8 cellular contexts compared by ENCODE assay signal in genomic region chr2:9003616-9004337, GRCh38. TPM values are rescaled to one million over a fixed set of nuclear protein-coding genes. Genes with fewer than 3 reads are reported as not detected.
DNase-seq lines count a peak whose midpoint lies in the region; ATAC-seq, FAIRE-seq and TF ChIP-seq lines count a peak whose summit lies in the region.

MBOAT2 (minus strand) TSS chr2:9003684; CDS start chr2:9003614, 70 bp downstream.

- TF ChIP-seq CTCF in AG09319 (IDR thresholded peaks at IDR 0.05; ENCODE audit: low read depth, low read length) (no peak), HepG2 (CRISPR knock-in tag; IDR thresholded peaks at IDR 0.05) (no peak)

- H3K4me3 ChIP-seq in HepG2 (replicated peaks in 1 of 3; ENCODE audit: insufficient read depth in 1 of 3, low read depth in 2 of 3, low read length in 3 of 3) = peak within 1 kb of the TSS in 1 of 3 experiments; percentile 49; a peak in 1 of 6 replicates

- no peaks in the 10 kb centered on the region for H3K79me2 ChIP-seq in HepG2 (ENCODE audit: insufficient read depth, low read length)

- H2AFZ ChIP-seq in HepG2 (ENCODE audit: low read length) = no peak within 1 kb of the TSS

- in situ Hi-C loops in HepG2 (cut with HindIII; ENCODE audit: extremely low pct_ligation_motif_present, low pct_unique_long_range_greater_than_20kb) = no loop called here

- H3K9ac ChIP-seq in HepG2 (ENCODE audit: insufficient read depth, low read depth, low read length) = no peak within 1 kb of the TSS

- no peaks in the 10 kb centered on the region for H3K4me1 ChIP-seq in HepG2 (ENCODE audit: insufficient read depth, low read length)

- FAIRE-seq in HepG2 (lab: Jason Lieb, UNC) = no peak

- POLR2A ChIA-PET in HepG2 (lab: Yijun Ruan, JAX) = no interaction called here

- TF ChIP-seq RAD21 in HepG2 (CRISPR knock-in tag; IDR thresholded peaks at IDR 0.05) = no peak

- no peak for TF ChIP-seq POLR2A in HepG2 (IDR thresholded peaks at IDR 0.05; ENCODE audit: insufficient read depth in 1 of 2, low read depth in 2 of 2, low read length in 2 of 2)

- ATAC-seq in GM19035 (IDR thresholded peaks at IDR 0.05; ENCODE audit: unreplicated experiment) = peak; percentile 93
- peak; percentile 89 for ATAC-seq in HG03280 (IDR thresholded peaks at IDR 0.05; ENCODE audit: unreplicated experiment)
- peak; percentile 92 for ATAC-seq in HepG2

- CTCF ChIA-PET in HepG2 (lab: Yijun Ruan, JAX; ENCODE audit: low intra/inter-chr PET ratio, low total read pairs) = no interaction called here

- no peaks in the 10 kb centered on the region for H3K36me3 ChIP-seq in HepG2 (replicated peaks in 1 of 2; ENCODE audit: control insufficient read depth in 1 of 2, insufficient read depth in 2 of 2, low read length in 2 of 2)

- H3K9me3 ChIP-seq in HepG2 (ENCODE audit: low read length) = no peaks in the 10 kb centered on the region

- H4K20me1 ChIP-seq in HepG2 (ENCODE audit: insufficient read depth, low read length) = no peaks in the 10 kb centered on the region

- WGBS in HepG2 (ENCODE audit: low lambda C conversion rate) = 23% methylated on average over 37 of the region's 104 CpGs

- DNase-seq in AG09319 (ENCODE audit: extremely low read depth, low read depth) = peak; percentile 78
- peak; percentile 89 for DNase-seq in NCI-H510A (lab: John Stamatoyannopoulos, UW)
- DNase-seq in activated CD4-positive, alpha-beta T cell treated with anti-CD3 and anti-CD28 coated beads, Interleukin-2, amount 50 U/mL, for 24 hours (ENCODE audit: low read depth in 1 of 2, low spot score in 1 of 2) = peak; percentile 31 to 43
- DNase-seq in dermis blood vessel endothelial cell = peak; percentile 90
- DNase-seq in HepG2 (ENCODE audit: low spot score) = no peak
- DNase-seq in stimulated activated CD4-positive, alpha-beta T cell treated with anti-CD3 and anti-CD28 coated beads, Interleukin-2, amount 100 ng/mL, for 24 hours = peak; percentile 78 to 82

- TF ChIP-seq EP300 in HepG2 (IDR thresholded peaks at IDR 0.05; ENCODE audit: low read depth in 2 of 2, low read length in 2 of 2) = no peak
- TF ChIP-seq EP300 in HepG2 (CRISPR knock-in tag; IDR thresholded peaks at IDR 0.05; ENCODE audit: borderline replicate concordance) = no peak

- H3K27ac ChIP-seq in HepG2 (ENCODE audit: extremely low read length, insufficient read depth, low read length) = no peak within 1 kb of the TSS

- H3K27me3 ChIP-seq in HepG2 (ENCODE audit: control insufficient read depth in 1 of 2, insufficient read depth in 2 of 2, low read length in 2 of 2) = peaks cover 0 to 42% of the 10 kb centered on the region in 2 experiments; a peak in 4 of 5 replicates

- no TSS peak for BruUV-seq in HepG2 (replicated peaks; lab: Mats Ljungman, UMichigan)

- H3K4me2 ChIP-seq in HepG2 (ENCODE audit: low read depth, low read length) = peak within 1 kb of the TSS; percentile 60

- intact Hi-C loops in HepG2 (cut with micrococcal nuclease; ENCODE audit: unreplicated experiment) = no loop called here

TF ChIP-seq in HepG2, 621 proteins besides CTCF, POLR2A, EP300 and RAD21 (continues in another document):
- TF ChIP-seq YY1 (IDR thresholded peaks at IDR 0.05; ENCODE audit: insufficient read depth, insufficient replicate concordance, low read depth, low read length) (no peak), ZNF589 (CRISPR knock-in tag; conservative IDR thresholded peaks at IDR 0.05) (no peak), PREB (CRISPR knock-in tag; IDR thresholded peaks at IDR 0.05) (no peak), ARNT (IDR thresholded peaks at IDR 0.05) (no peak), MAX (IDR thresholded peaks at IDR 0.05) (peak; percentile 75), ZMYM4 (CRISPR knock-in tag; IDR thresholded peaks at IDR 0.05) (0 out of 2 replicates have a peak, but pooled peaks have one; percentile 16), TFDP1 (CRISPR knock-in tag; IDR thresholded peaks at IDR 0.05; ENCODE audit: borderline replicate concordance) (peak; percentile 66; the same call in 1 of the 2 replicates), ZNF777 (CRISPR knock-in tag; IDR thresholded peaks at IDR 0.05) (peak; percentile 61; the same call in 1 of the 2 replicates), ISX (CRISPR knock-in tag; conservative IDR thresholded peaks at IDR 0.05) (no peak), ZNF616 (CRISPR knock-in tag; IDR thresholded peaks at IDR 0.05; ENCODE audit: low read depth) (no peak), MLLT10 (CRISPR knock-in tag; IDR thresholded peaks at IDR 0.05) (no peak), YEATS2 (CRISPR knock-in tag; IDR thresholded peaks at IDR 0.05; ENCODE audit: borderline replicate concordance) (no peak), ZNF3 (CRISPR knock-in tag; IDR thresholded peaks at IDR 0.05) (no peak), KMT2B (CRISPR knock-in tag; IDR thresholded peaks at IDR 0.05) (no peak), PITX1 (CRISPR knock-in tag; IDR thresholded peaks at IDR 0.05) (no peak), ZNF383 (CRISPR knock-in tag; IDR thresholded peaks at IDR 0.05; ENCODE audit: borderline replicate concordance) (no peak), NCOR1 (IDR thresholded peaks at IDR 0.05; ENCODE audit: borderline replicate concordance, low read length) (no peak)

RNA-seq across cellular contexts. Expression of gene MBOAT2, which starts in this region (rescaled TPM):
- total RNA-seq in dermis blood vessel endothelial cell (14.5 and 15.0 TPM in 2 replicates), HepG2 (2016; rRNA removed; fragmentation: Illumina TruSeq; extraction: Trizol) (0.11 TPM in 2 replicates)
- total RNA-seq in HepG2 (2016; cell fraction: cytosol; rRNA removed; fragmentation: Illumina TruSeq; extraction: Trizol; ENCODE audit: low read depth) = 0.20 and 0.71 TPM in 2 replicates
- 0.22 and 0.40 TPM in 2 replicates for total RNA-seq in HepG2 (2016; cell fraction: insoluble cytoplasmic fraction; rRNA removed; fragmentation: Illumina TruSeq; extraction: Trizol)
- total RNA-seq in HepG2 (2016; cell fraction: membrane; rRNA removed; fragmentation: Illumina TruSeq; extraction: Trizol) = 0.17 and 0.34 TPM in 2 replicates
- total RNA-seq in HepG2 (2016; cell fraction: nucleus; rRNA removed; fragmentation: Illumina TruSeq; extraction: Trizol) = 0.09 and 0.31 TPM in 2 replicates
- 0.09 and 0.36 TPM in 2 replicates for polyA plus RNA-seq in HepG2 (2011; rRNA removed)
- polyA plus RNA-seq in HepG2 (2011; cell fraction: cytosol; rRNA removed) = 0.01 TPM in 1 of 2 replicates, not detected in the other
- 0.24 TPM in 1 of 2 replicates, not detected in the other for polyA plus RNA-seq in HepG2 (2011; cell fraction: nucleus; rRNA removed)
- polyA plus RNA-seq in HepG2 (2012) = not detected in 2 replicates
- polyA plus RNA-seq in HepG2 (2016; cell fraction: cytosol; fragmentation: Illumina TruSeq; extraction: Trizol; ENCODE audit: low read depth) = 0.19 and 0.32 TPM in 2 replicates
- 0.08 TPM in 1 of 2 replicates, not detected in the other for polyA plus RNA-seq in HepG2 (2016; cell fraction: insoluble cytoplasmic fraction; fragmentation: Illumina TruSeq; extraction: Trizol; ENCODE audit: low read depth)
- 0.24 and 0.25 TPM in 2 replicates for polyA plus RNA-seq in HepG2 (2016; cell fraction: membrane; fragmentation: Illumina TruSeq; extraction: Trizol; ENCODE audit: low read depth)
- polyA plus RNA-seq in HepG2 (2016; cell fraction: nucleus; fragmentation: Illumina TruSeq; extraction: Trizol; ENCODE audit: insufficient read depth, low read depth) = not detected in 2 replicates
- polyA minus RNA-seq in HepG2 (2011; rRNA and poly(A)+ RNA removed; ENCODE audit: low replicate concordance) = 0.84 and 7.1 TPM in 2 replicates
- not detected in 2 replicates for polyA minus RNA-seq in HepG2 (2011; cell fraction: cytosol; rRNA and poly(A)+ RNA removed)
- 0.37 and 0.39 TPM in 2 replicates for polyA minus RNA-seq in HepG2 (2011; cell fraction: nucleus; rRNA and poly(A)+ RNA removed)
